23 cellular contexts compared by ENCODE assay signal in genomic region chr17:64255764-64256163, GRCh38. TPM values are rescaled to one million over a fixed set of nuclear protein-coding genes. Genes with fewer than 3 reads are reported as not detected.
DNase-seq lines count a peak whose midpoint lies in the region; ATAC-seq, FAIRE-seq and TF ChIP-seq lines count a peak whose summit lies in the region.
"Had no signal": no experiment of that assay in that cellular context is flagged by ENCODE, and none has a peak within 500 bp of the region (broad histone marks: within the 10 kb centered on the region; RNA-seq: fewer than 3 reads in every experiment).

No MANE protein-coding gene starts in this region.

- H3K36me3 ChIP-seq in HepG2 (replicated peaks in 1 of 2; ENCODE audit: control insufficient read depth in 1 of 2, insufficient read depth in 2 of 2, low read length in 2 of 2): no peaks in the 10 kb centered on the region
- H3K36me3 ChIP-seq in parathyroid adenoma (ENCODE audit: control insufficient read depth, insufficient read depth, low read length): no peaks in the 10 kb centered on the region
- H3K36me3 ChIP-seq: SJSA1 had no signal

- FAIRE-seq in HepG2 (lab: Jason Lieb, UNC): peak; percentile 42
- FAIRE-seq: G401.6, GM12892, HTR-8/SVneo had no signal

- ATAC-seq in HepG2 (peak; percentile 62), HG03039 (IDR thresholded peaks at IDR 0.05; ENCODE audit: unreplicated experiment) (no peak)
- ATAC-seq in activated T-cell treated with anti-CD3 and anti-CD28 coated beads, Interleukin-2, amount 50 U/mL, for 4 hours: no peak
- ATAC-seq: Right ventricle myocardium inferior had no signal

- no peak overlapping the region for H3K9ac ChIP-seq in HepG2 (ENCODE audit: insufficient read depth, low read depth, low read length)
- no peak overlapping the region for H3K9ac ChIP-seq in parathyroid adenoma

- TF ChIP-seq POLR2A in HepG2 (IDR thresholded peaks at IDR 0.05; ENCODE audit: insufficient read depth in 1 of 2, low read depth in 2 of 2, low read length in 2 of 2): no peak

- TF ChIP-seq CTCF in HepG2 (CRISPR knock-in tag; IDR thresholded peaks at IDR 0.05) (no peak), parathyroid adenoma (IDR thresholded peaks at IDR 0.05) (no peak)

- peaks cover 11% of the 10 kb centered on the region for H3K4me1 Mint-ChIP-seq in activated T-cell treated with anti-CD3 and anti-CD28 coated beads, Interleukin-2, amount 50 U/mL, for 4 hours (ENCODE audit: low read depth)

- POLR2A ChIA-PET in HepG2 (lab: Yijun Ruan, JAX): interaction anchor here (1.5 to 5.3 kb wide), 2 partner anchors 39 to 110 kb away, joined by 5 to 20 read pairs; no protein-coding TSS in a partner anchor

- H3K27ac ChIP-seq in HepG2 (ENCODE audit: extremely low read length, insufficient read depth, low read length) (no peak overlapping the region), parathyroid adenoma (peak overlapping the region; percentile 61)
- H3K27ac ChIP-seq: SJSA1 had no signal

- no peaks in the 10 kb centered on the region; the same call in 1 of the 2 replicates for H4K20me1 ChIP-seq in HepG2 (ENCODE audit: insufficient read depth, low read length)

- no peak overlapping the region for H3K4me3 Mint-ChIP-seq in activated T-cell treated with anti-CD3 and anti-CD28 coated beads, Interleukin-2, amount 50 U/mL, for 4 hours
- H3K4me3 Mint-ChIP-seq: CD4-positive, alpha-beta T cell; IgD-negative memory B cell had no signal

- H3K9me3 ChIP-seq in HepG2 (ENCODE audit: low read length) (no peaks in the 10 kb centered on the region), parathyroid adenoma (ENCODE audit: control insufficient read depth, low read length) (no peaks in the 10 kb centered on the region)
- H3K9me3 ChIP-seq: Caco-2, SJSA1 had no signal

- no peak for TF ChIP-seq RAD21 in HepG2 (CRISPR knock-in tag; IDR thresholded peaks at IDR 0.05)

- CTCF ChIA-PET in HepG2 (lab: Yijun Ruan, JAX; ENCODE audit: low intra/inter-chr PET ratio, low total read pairs): no interaction called here

- H3K9me3 Mint-ChIP-seq in activated T-cell treated with anti-CD3 and anti-CD28 coated beads, Interleukin-2, amount 50 U/mL, for 4 hours: no peaks in the 10 kb centered on the region
- H3K9me3 Mint-ChIP-seq: CD4-positive, alpha-beta T cell; IgD-negative memory B cell had no signal

- intact Hi-C loops in HepG2 (cut with micrococcal nuclease; ENCODE audit: unreplicated experiment): no loop called here

- TF ChIP-seq EP300 in HepG2 (IDR thresholded peaks at IDR 0.05; ENCODE audit: low read depth in 2 of 2, low read length in 2 of 2) (no peak), HepG2 (CRISPR knock-in tag; IDR thresholded peaks at IDR 0.05; ENCODE audit: borderline replicate concordance) (no peak)

- 54% methylated on average over 6 of the region's 6 CpGs for WGBS in HepG2 (ENCODE audit: low lambda C conversion rate)

- in situ Hi-C loops in HepG2 (cut with HindIII; ENCODE audit: extremely low pct_ligation_motif_present, low pct_unique_long_range_greater_than_20kb): no loop called here

- H3K4me1 ChIP-seq in HepG2 (ENCODE audit: insufficient read depth, low read length) (peaks cover 51% of the 10 kb centered on the region), parathyroid adenoma (peaks cover 74% of the 10 kb centered on the region)
- H3K4me1 ChIP-seq: SJSA1 had no signal

- H2AFZ ChIP-seq in HepG2 (ENCODE audit: low read length) (no peak overlapping the region), parathyroid adenoma (no peak overlapping the region)

- no peak overlapping the region for H3K4me3 ChIP-seq in HepG2 (replicated peaks in 1 of 3; ENCODE audit: insufficient read depth in 1 of 3, low read depth in 2 of 3, low read length in 3 of 3)
- H3K4me3 ChIP-seq in parathyroid adenoma (ENCODE audit: low read depth, low read length): no peak overlapping the region
- H3K4me3 ChIP-seq: SJSA1 had no signal

- H3K79me2 ChIP-seq in HepG2 (ENCODE audit: insufficient read depth, low read length) (peaks cover 91% of the 10 kb centered on the region), parathyroid adenoma (peaks cover 64% of the 10 kb centered on the region)

- BruUV-seq in HepG2 (replicated peaks; lab: Mats Ljungman, UMichigan): no TSS peak

- H3K27me3 ChIP-seq in HepG2 (ENCODE audit: control insufficient read depth in 1 of 2, insufficient read depth in 2 of 2, low read length in 2 of 2): no peaks in the 10 kb centered on the region
- no peaks in the 10 kb centered on the region for H3K27me3 ChIP-seq in parathyroid adenoma (ENCODE audit: control insufficient read depth, insufficient read depth, low read length)
- H3K27me3 ChIP-seq: SJSA1 had no signal

- DNase-seq in DMS53 (lab: John Stamatoyannopoulos, UW) (peak; percentile 89), NCI-H146 treated with DMSO at 0.1 percent for 48 hours (lab: John Stamatoyannopoulos, UW; ENCODE audit: unreplicated experiment) (peak; percentile 85), HepG2 (ENCODE audit: low spot score) (no peak), kidney glomerular epithelial cell (lab: John Stamatoyannopoulos, UW) (no peak)
- no peak for DNase-seq in activated T-cell treated with anti-CD3 and anti-CD28 coated beads, Interleukin-2, amount 50 U/mL, for 4 hours
- DNase-seq: Caco-2; CD4-positive, alpha-beta T cell; DMS 273 treated with DMSO at 0.1 percent for 48 hours; GOT3; HCEC 1CT; NCI-H1105; NCI-H1694; NCI-H446; OCI-M1; T-helper 1 cell had no signal

- H3K4me2 ChIP-seq in HepG2 (ENCODE audit: low read depth, low read length) (peak overlapping the region; percentile 22), parathyroid adenoma (ENCODE audit: low read length) (peak overlapping the region; percentile 40)

- H3K36me3 Mint-ChIP-seq in activated T-cell treated with anti-CD3 and anti-CD28 coated beads, Interleukin-2, amount 50 U/mL, for 4 hours (ENCODE audit: insufficient read depth): peaks cover 2% of the 10 kb centered on the region

- no peaks in the 10 kb centered on the region for H3K27me3 Mint-ChIP-seq in activated T-cell treated with anti-CD3 and anti-CD28 coated beads, Interleukin-2, amount 50 U/mL, for 4 hours (ENCODE audit: low read depth)
- H3K27me3 Mint-ChIP-seq: CD4-positive, alpha-beta T cell; IgD-negative memory B cell had no signal

TF ChIP-seq in HepG2, 621 proteins besides CTCF, POLR2A, EP300 and RAD21 (continues in another document):
- TF ChIP-seq ELF1 (CRISPR knock-in tag; IDR thresholded peaks at IDR 0.05) (no peak), GABPB1 (CRISPR knock-in tag; IDR thresholded peaks at IDR 0.05) (peak; percentile 54; the same call in 1 of the 2 replicates), ZBTB33 (CRISPR knock-in tag; IDR thresholded peaks at IDR 0.05) (peak; percentile 9; the same call in 1 of the 2 replicates), MXD3 (CRISPR knock-in tag; IDR thresholded peaks at IDR 0.05) (no peak)

RNA-seq across cellular contexts. Expression of gene TEX2, which starts 7.3 kb away (rescaled TPM):
- 33.6 and 37.7 TPM in 2 replicates for total RNA-seq in HepG2 (2016; rRNA removed; fragmentation: Illumina TruSeq; extraction: Trizol)
- 39.3 and 46.4 TPM in 2 replicates for total RNA-seq in HepG2 (2016; cell fraction: cytosol; rRNA removed; fragmentation: Illumina TruSeq; extraction: Trizol; ENCODE audit: low read depth)
- total RNA-seq in HepG2 (2016; cell fraction: insoluble cytoplasmic fraction; rRNA removed; fragmentation: Illumina TruSeq; extraction: Trizol): 34.0 and 36.8 TPM in 2 replicates
- 31.0 and 33.3 TPM in 2 replicates for total RNA-seq in HepG2 (2016; cell fraction: membrane; rRNA removed; fragmentation: Illumina TruSeq; extraction: Trizol)
- total RNA-seq in HepG2 (2016; cell fraction: nucleus; rRNA removed; fragmentation: Illumina TruSeq; extraction: Trizol): 34.2 and 45.0 TPM in 2 replicates
- 20.5 and 21.4 TPM in 2 replicates for polyA plus RNA-seq in HepG2 (2011; rRNA removed)
- 16.3 and 20.0 TPM in 2 replicates for polyA plus RNA-seq in HepG2 (2011; cell fraction: cytosol; rRNA removed)
- 17.9 and 18.8 TPM in 2 replicates for polyA plus RNA-seq in HepG2 (2011; cell fraction: nucleus; rRNA removed)
- 19.2 and 20.2 TPM in 2 replicates for polyA plus RNA-seq in HepG2 (2012)
- polyA plus RNA-seq in HepG2 (2016; cell fraction: cytosol; fragmentation: Illumina TruSeq; extraction: Trizol; ENCODE audit: low read depth): 3.9 and 4.4 TPM in 2 replicates
- 23.0 and 24.7 TPM in 2 replicates for polyA plus RNA-seq in HepG2 (2016; cell fraction: insoluble cytoplasmic fraction; fragmentation: Illumina TruSeq; extraction: Trizol; ENCODE audit: low read depth)
- 10.7 and 11.7 TPM in 2 replicates for polyA plus RNA-seq in HepG2 (2016; cell fraction: membrane; fragmentation: Illumina TruSeq; extraction: Trizol; ENCODE audit: low read depth)
- 36.0 and 41.1 TPM in 2 replicates for polyA plus RNA-seq in HepG2 (2016; cell fraction: nucleus; fragmentation: Illumina TruSeq; extraction: Trizol; ENCODE audit: insufficient read depth, low read depth)
- polyA minus RNA-seq in HepG2 (2011; rRNA and poly(A)+ RNA removed; ENCODE audit: low replicate concordance): 27.3 and 38.7 TPM in 2 replicates
- 16.9 and 17.5 TPM in 2 replicates for polyA minus RNA-seq in HepG2 (2011; cell fraction: cytosol; rRNA and poly(A)+ RNA removed)
- polyA minus RNA-seq in HepG2 (2011; cell fraction: nucleus; rRNA and poly(A)+ RNA removed): 29.2 and 37.3 TPM in 2 replicates
- 10 to 100 TPM; 18.4 to 20.4 (median 19.9) TPM for total RNA-seq in activated T-cell treated with anti-CD3 and anti-CD28 coated beads, Interleukin-2, amount 50 U/mL, for 4 hours

Comparison
In these comparisons a context has a peak if more than half of its experiments do, and no peak if none do; other contexts are left out.
1. DNase-seq: peak in DMS53 (single experiment) and NCI-H146 treated with DMSO at 0.1 percent for 48 hours (single experiment); none in HepG2 (single experiment), activated T-cell treated with anti-CD3 and anti-CD28 coated beads, Interleukin-2, amount 50 U/mL, for 4 hours (single experiment) and kidney glomerular epithelial cell (single experiment).